ENCODE assay signal across 20 cellular contexts in the genomic region with DNA sequence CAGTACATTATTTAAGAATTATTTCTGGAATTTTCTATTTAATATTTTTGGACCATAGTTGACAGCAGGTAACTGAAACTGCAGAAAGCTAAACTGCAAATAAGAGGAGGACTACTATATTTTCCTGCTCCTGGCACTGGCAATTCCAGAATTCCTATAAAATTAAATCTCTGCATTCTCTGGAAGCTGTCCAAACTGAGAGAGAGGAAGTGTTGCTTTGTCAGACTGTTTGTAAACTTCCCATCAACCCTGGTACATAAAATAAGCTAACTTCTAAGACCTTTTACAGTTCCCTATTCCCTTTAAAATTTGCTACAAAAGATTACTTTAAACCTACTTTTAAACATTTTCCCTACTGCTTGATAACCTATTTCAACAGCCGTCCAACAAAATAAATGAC.
DNase-seq lines count a peak whose midpoint lies in the region; TF ChIP-seq lines count a peak whose summit lies in the region.
"Had no signal": no experiment of that assay in that cellular context is flagged by ENCODE, and none has a peak within 500 bp of the region (broad histone marks: within the 10 kb centered on the region; RNA-seq: fewer than 3 reads in every experiment).

No MANE protein-coding gene starts in this region.

- H3K4me3 ChIP-seq in astrocyte of the spinal cord (ENCODE audit: low read depth, low read length): no peak overlapping the region
- H3K4me3 ChIP-seq: esophagus squamous epithelium, sigmoid colon had no signal

- H3K4me3 Mint-ChIP-seq in activated T-helper 2 cell treated with anti-CD3 and anti-CD28 coated beads, Interferon-gamma antibody, Interleukin-2, Interleukin-4, amounts not matched to agents 10 μg/mL and 5 μg/mL and 100 μg/mL, durations not matched to agents 14 hours and 24 hours and 36 hours (ENCODE audit: low read depth): no peak overlapping the region
- H3K4me3 Mint-ChIP-seq in activated CD4-positive, alpha-beta T cell treated with anti-CD3 and anti-CD28 coated beads, Interleukin-2, amount 10 ng/mL, durations not matched to agents 24 days and 14 days: no peak overlapping the region
- H3K4me3 Mint-ChIP-seq: brain; CD4-positive, alpha-beta T cell had no signal

- no peak overlapping the region for H3K27ac Mint-ChIP-seq in activated T-helper 2 cell treated with anti-CD3 and anti-CD28 coated beads, Interferon-gamma antibody, Interleukin-2, Interleukin-4, amounts not matched to agents 10 μg/mL and 5 μg/mL and 100 μg/mL, durations not matched to agents 14 hours and 24 hours and 36 hours
- no peak overlapping the region for H3K27ac Mint-ChIP-seq in activated CD4-positive, alpha-beta T cell treated with anti-CD3 and anti-CD28 coated beads, Interleukin-2, amount 10 ng/mL, durations not matched to agents 24 days and 14 days
- H3K27ac Mint-ChIP-seq: brain; CD4-positive, alpha-beta T cell had no signal

- H3K36me3 Mint-ChIP-seq in activated T-helper 2 cell treated with anti-CD3 and anti-CD28 coated beads, Interferon-gamma antibody, Interleukin-2, Interleukin-4, amounts not matched to agents 10 μg/mL and 5 μg/mL and 100 μg/mL, durations not matched to agents 14 hours and 24 hours and 36 hours (ENCODE audit: low read depth): peaks cover 31% of the 10 kb centered on the region
- H3K36me3 Mint-ChIP-seq in activated CD4-positive, alpha-beta T cell treated with anti-CD3 and anti-CD28 coated beads, Interleukin-2, amount 10 ng/mL, durations not matched to agents 24 days and 14 days (ENCODE audit: low read depth): peaks cover 21% of the 10 kb centered on the region

- peaks cover 4% of the 10 kb centered on the region for H3K4me1 Mint-ChIP-seq in activated T-helper 2 cell treated with anti-CD3 and anti-CD28 coated beads, Interferon-gamma antibody, Interleukin-2, Interleukin-4, amounts not matched to agents 10 μg/mL and 5 μg/mL and 100 μg/mL, durations not matched to agents 14 hours and 24 hours and 36 hours (ENCODE audit: low read depth)
- H3K4me1 Mint-ChIP-seq in activated CD4-positive, alpha-beta T cell treated with anti-CD3 and anti-CD28 coated beads, Interleukin-2, amount 10 ng/mL, durations not matched to agents 24 days and 14 days: peaks cover 2% of the 10 kb centered on the region

- no peak for TF ChIP-seq CTCF in astrocyte of the spinal cord (IDR thresholded peaks at IDR 0.05; ENCODE audit: low read depth, low read length)

- in situ Hi-C loops in astrocyte of the spinal cord (cut with HindIII; ENCODE audit: low sequenced_read_pairs): no loop called here

- no peaks in the 10 kb centered on the region for H3K27me3 Mint-ChIP-seq in activated T-helper 2 cell treated with anti-CD3 and anti-CD28 coated beads, Interferon-gamma antibody, Interleukin-2, Interleukin-4, amounts not matched to agents 10 μg/mL and 5 μg/mL and 100 μg/mL, durations not matched to agents 14 hours and 24 hours and 36 hours (ENCODE audit: low read depth)
- no peaks in the 10 kb centered on the region for H3K27me3 Mint-ChIP-seq in activated CD4-positive, alpha-beta T cell treated with anti-CD3 and anti-CD28 coated beads, Interleukin-2, amount 10 ng/mL, durations not matched to agents 24 days and 14 days
- H3K27me3 Mint-ChIP-seq: brain; CD4-positive, alpha-beta T cell had no signal

- intact Hi-C loops in activated T-helper 2 cell treated with anti-CD3 and anti-CD28 coated beads, Interferon-gamma antibody, Interleukin-2, Interleukin-4, amounts not matched to agents 10 μg/mL and 5 μg/mL and 100 μg/mL, durations not matched to agents 14 hours and 24 hours and 36 hours (cut with micrococcal nuclease): no loop called here
- intact Hi-C loops in activated CD4-positive, alpha-beta T cell treated with anti-CD3 and anti-CD28 coated beads, Interleukin-2, amount 10 ng/mL, durations not matched to agents 24 days and 14 days (cut with micrococcal nuclease): no loop called here

- peaks cover 22% of the 10 kb centered on the region for H3K9me3 Mint-ChIP-seq in activated T-helper 2 cell treated with anti-CD3 and anti-CD28 coated beads, Interferon-gamma antibody, Interleukin-2, Interleukin-4, amounts not matched to agents 10 μg/mL and 5 μg/mL and 100 μg/mL, durations not matched to agents 14 hours and 24 hours and 36 hours
- peaks cover 23% of the 10 kb centered on the region for H3K9me3 Mint-ChIP-seq in activated CD4-positive, alpha-beta T cell treated with anti-CD3 and anti-CD28 coated beads, Interleukin-2, amount 10 ng/mL, durations not matched to agents 24 days and 14 days

- DNase-seq in A172 (ENCODE audit: low spot score) (peak; percentile 26), HCEC 1CT (peak; percentile 27), astrocyte of the spinal cord (ENCODE audit: low read depth, low spot score) (peak; percentile 9), foreskin melanocyte (peak; percentile 31), mesenteric fat pad (ENCODE audit: low spot score) (no peak)
- DNase-seq in activated naive CD4-positive, alpha-beta T cell treated with Interleukin-2 at 50 U/mL for 16 hours: no peak
- DNase-seq in activated T-helper 2 cell treated with anti-CD3 and anti-CD28 coated beads, Interferon-gamma antibody, Interleukin-2, Interleukin-4, amounts not matched to agents 10 μg/mL and 5 μg/mL and 100 μg/mL, durations not matched to agents 14 hours and 24 hours and 36 hours (ENCODE audit: low spot score): no peak
- no peak for DNase-seq in activated CD4-positive, alpha-beta T cell treated with anti-CD3 and anti-CD28 coated beads, Interleukin-2, amount 10 ng/mL, durations not matched to agents 24 days and 14 days
- DNase-seq: ACHN; activated effector memory CD4-positive, alpha-beta T cell treated with anti-CD3 and anti-CD28 coated beads, Interleukin-2, amount 50 U/mL, for 16 hours; CD4-positive, alpha-beta T cell; esophagus squamous epithelium; hypothalamus; IMR-90; left cardiac atrium; NCI-H2029; NCI-H526; nucleus accumbens; sigmoid colon had no signal

Comparison
In these comparisons a context has a peak if more than half of its experiments do, and no peak if none do; other contexts are left out.
1. DNase-seq: peak in A172 (single experiment), HCEC 1CT (single experiment), astrocyte of the spinal cord (single experiment) and foreskin melanocyte (single experiment); none in mesenteric fat pad (single experiment), activated naive CD4-positive, alpha-beta T cell treated with Interleukin-2 at 50 U/mL for 16 hours (single experiment), activated T-helper 2 cell treated with anti-CD3 and anti-CD28 coated beads, Interferon-gamma antibody, Interleukin-2, Interleukin-4, amounts not matched to agents 10 μg/mL and 5 μg/mL and 100 μg/mL, durations not matched to agents 14 hours and 24 hours and 36 hours (single experiment) and activated CD4-positive, alpha-beta T cell treated with anti-CD3 and anti-CD28 coated beads, Interleukin-2, amount 10 ng/mL, durations not matched to agents 24 days and 14 days (single experiment).